17 cellular contexts compared by ENCODE assay signal in genomic region chr12:54475542-54475941, GRCh38. TPM values are rescaled to one million over a fixed set of nuclear protein-coding genes. Genes with fewer than 3 reads are reported as not detected.
DNase-seq lines count a peak whose midpoint lies in the region; ATAC-seq, FAIRE-seq and TF ChIP-seq lines count a peak whose summit lies in the region.
"Had no signal": no experiment of that assay in that cellular context is flagged by ENCODE, and none has a peak within 500 bp of the region (broad histone marks: within the 10 kb centered on the region; RNA-seq: fewer than 3 reads in every experiment).

No MANE protein-coding gene starts in this region.

- H3K27ac Mint-ChIP-seq in nephron progenitor cell = no peak overlapping the region
- H3K27ac Mint-ChIP-seq: CD4-positive, CD25-positive, alpha-beta regulatory T cell; endodermal cell had no signal

- no TSS peak for BruUV-seq in endothelial cell of umbilical vein (replicated peaks; lab: Mats Ljungman, UMichigan)

- H2AFZ ChIP-seq in endothelial cell of umbilical vein (ENCODE audit: low read depth, low read length) = no peak overlapping the region
- H2AFZ ChIP-seq in parathyroid adenoma = peak overlapping the region; percentile 45

- dilution Hi-C loops in endothelial cell of umbilical vein (cut with MboI; ENCODE audit: extremely low pct_ligation_motif_present, low sequenced_read_pairs) = no loop called here

- POLR2A ChIA-PET in endothelial cell of umbilical vein (lab: Charles Lee) = no interaction called here

- H3K9ac ChIP-seq in endothelial cell of umbilical vein (replicated peaks; ENCODE audit: extremely low read depth, insufficient read depth, low read length) = no peak overlapping the region
- no peak overlapping the region for H3K9ac ChIP-seq in parathyroid adenoma

- CTCF ChIA-PET in endothelial cell of umbilical vein (lab: Charles Lee) = interaction anchor here (0.9 to 1.7 kb wide), 4 partner anchors 10 to 121 kb away, joined by 3 to 5 read pairs (median 4); no protein-coding TSS in a partner anchor

- peaks cover 19% of the 10 kb centered on the region for H3K27me3 Mint-ChIP-seq in nephron progenitor cell (ENCODE audit: low read depth, poor library complexity)

- H3K9me3 Mint-ChIP-seq in nephron progenitor cell = no peaks in the 10 kb centered on the region
- H3K9me3 Mint-ChIP-seq: CD4-positive, CD25-positive, alpha-beta regulatory T cell; endodermal cell had no signal

- H3K4me2 ChIP-seq in endothelial cell of umbilical vein (ENCODE audit: insufficient read depth, low read length) (no peak overlapping the region), parathyroid adenoma (ENCODE audit: low read length) (no peak overlapping the region)

- TF ChIP-seq POLR2A in endothelial cell of umbilical vein (IDR thresholded peaks at IDR 0.05; ENCODE audit: low read depth, low read length) = no peak

- no peak overlapping the region for H3K4me3 Mint-ChIP-seq in nephron progenitor cell
- H3K4me3 Mint-ChIP-seq: CD4-positive, CD25-positive, alpha-beta regulatory T cell; endodermal cell had no signal

- H3K27me3 ChIP-seq in endothelial cell of umbilical vein (ENCODE audit: control insufficient read depth in 2 of 2, insufficient read depth in 2 of 2, low read length in 2 of 2) (peaks cover 9 to 32% of the 10 kb centered on the region in 2 experiments), parathyroid adenoma (ENCODE audit: control insufficient read depth, insufficient read depth, low read length) (no peaks in the 10 kb centered on the region)
- H3K27me3 ChIP-seq: tibial artery had no signal

- intact Hi-C loops in endothelial cell of umbilical vein (cut with micrococcal nuclease) = no loop called here

- H3K27ac ChIP-seq in endothelial cell of umbilical vein (ENCODE audit: insufficient read depth, low read depth, low read length) = no peak overlapping the region
- H3K27ac ChIP-seq in parathyroid adenoma = peak overlapping the region; percentile 43
- H3K27ac ChIP-seq: heart right ventricle, tibial artery had no signal

- FAIRE-seq in endothelial cell of umbilical vein (lab: Jason Lieb, UNC) = no peak

- H4K20me1 ChIP-seq in endothelial cell of umbilical vein (replicated peaks; ENCODE audit: control insufficient read depth, extremely low read depth, insufficient read depth, low read length) = no peaks in the 10 kb centered on the region

- DNase-seq in EL = peak; percentile 50
- DNase-seq in MV-4-11 (lab: John Stamatoyannopoulos, UW) = peak; percentile 72
- DNase-seq in endothelial cell of umbilical vein (ENCODE audit: low read depth, low spot score) = no peak
- no peak for DNase-seq in nephron progenitor cell
- DNase-seq in activated gamma-delta T cell (lab: John Stamatoyannopoulos, UW) = no peak
- DNase-seq in dedifferentiated amniotic fluid mesenchymal stem cell (ENCODE audit: extremely low spot score) = no peak
- DNase-seq: activated naive CD4-positive, alpha-beta T cell treated with Interleukin-2 at 50 U/mL for 16 hours; CD4-positive, CD25-positive, alpha-beta regulatory T cell; endodermal cell; heart right ventricle; NCI-H1436 treated with DMSO at 0.1 percent for 48 hours; stimulated activated CD4-positive, alpha-beta T cell treated with anti-CD3 and anti-CD28 coated beads, Interleukin-1b, Interleukin-23, amount 100 ng/mL, for 48 hours; tibial artery had no signal

- H3K4me1 Mint-ChIP-seq in nephron progenitor cell = peaks cover 32% of the 10 kb centered on the region

- H3K79me2 ChIP-seq in endothelial cell of umbilical vein (ENCODE audit: control insufficient read depth, insufficient read depth, low read length) (no peaks in the 10 kb centered on the region), parathyroid adenoma (no peaks in the 10 kb centered on the region)

- no peak overlapping the region for H3K4me3 ChIP-seq in endothelial cell of umbilical vein (replicated peaks in 1 of 3; ENCODE audit: insufficient read depth in 1 of 3, low read depth in 1 of 3, low read length in 3 of 3)
- H3K4me3 ChIP-seq in parathyroid adenoma (ENCODE audit: low read depth, low read length) = no peak overlapping the region
- H3K4me3 ChIP-seq: heart right ventricle, tibial artery had no signal

- H3K36me3 ChIP-seq in endothelial cell of umbilical vein (ENCODE audit: control insufficient read depth in 2 of 2, extremely low read depth in 1 of 2, insufficient read depth in 2 of 2, low read length in 2 of 2) (no peaks in the 10 kb centered on the region), parathyroid adenoma (ENCODE audit: control insufficient read depth, insufficient read depth, low read length) (no peaks in the 10 kb centered on the region)
- H3K36me3 ChIP-seq: heart right ventricle, tibial artery had no signal

- no peak for ATAC-seq in GM19324 (IDR thresholded peaks at IDR 0.05; ENCODE audit: low FRiP score, unreplicated experiment)
- ATAC-seq: heart right ventricle had no signal

- no peaks in the 10 kb centered on the region for H3K9me3 ChIP-seq in endothelial cell of umbilical vein (replicated peaks; ENCODE audit: control insufficient read depth, insufficient read depth, low read length)
- H3K9me3 ChIP-seq in parathyroid adenoma (ENCODE audit: control insufficient read depth, low read length) = no peaks in the 10 kb centered on the region
- H3K9me3 ChIP-seq: heart right ventricle, tibial artery had no signal

- TF ChIP-seq CTCF in endothelial cell of umbilical vein (IDR thresholded peaks at IDR 0.05; ENCODE audit: extremely low read depth in 1 of 2, insufficient read depth in 1 of 2, low read depth in 1 of 2, low read length in 2 of 2) = no peak
- TF ChIP-seq CTCF in parathyroid adenoma (IDR thresholded peaks at IDR 0.05) = no peak
- no peak for TF ChIP-seq CTCF in nephron progenitor cell (IDR thresholded peaks at IDR 0.05)

- no peaks in the 10 kb centered on the region for H3K9me1 ChIP-seq in endothelial cell of umbilical vein (replicated peaks; ENCODE audit: control insufficient read depth, extremely low read depth, insufficient read depth, low read length)

- no peaks in the 10 kb centered on the region for H3K36me3 Mint-ChIP-seq in nephron progenitor cell (ENCODE audit: low read depth)
- H3K36me3 Mint-ChIP-seq: CD4-positive, CD25-positive, alpha-beta regulatory T cell had no signal

- H3K4me1 ChIP-seq in endothelial cell of umbilical vein (ENCODE audit: control insufficient read depth, extremely low read depth, insufficient read depth, low read length) (no peaks in the 10 kb centered on the region), parathyroid adenoma (peaks cover 8% of the 10 kb centered on the region)
- H3K4me1 ChIP-seq: heart right ventricle had no signal

TF ChIP-seq in endothelial cell of umbilical vein, 7 proteins besides CTCF, POLR2A, EP300 and RAD21:
- TF ChIP-seq MAX (IDR thresholded peaks at IDR 0.05; ENCODE audit: insufficient read depth, insufficient read length) (no peak), EZH2 (IDR thresholded peaks at IDR 0.05; ENCODE audit: borderline replicate concordance, low read depth, low read length, severe bottlenecking) (no peak), MYC (IDR thresholded peaks at IDR 0.05; ENCODE audit: low read depth, low read length) (no peak), GATA2 (IDR thresholded peaks at IDR 0.05; ENCODE audit: insufficient read depth, insufficient read length, low read depth, low read length) (no peak), FOS (IDR thresholded peaks at IDR 0.05; ENCODE audit: borderline replicate concordance, insufficient read depth, low read length) (peak; percentile 5), JUN (IDR thresholded peaks at IDR 0.05; ENCODE audit: borderline replicate concordance, insufficient read depth, insufficient read length, low read depth) (no peak), POLR2AphosphoS5 (IDR thresholded peaks at IDR 0.05; ENCODE audit: insufficient read depth, low read depth, low read length) (no peak)

RNA-seq across cellular contexts. Expression of gene GTSF1, which starts 2.1 kb away (rescaled TPM):
- total RNA-seq in endothelial cell of umbilical vein = not detected in 2 replicates
- polyA plus RNA-seq in endothelial cell of umbilical vein = 14.1 and 15.4 TPM in 2 replicates
- 16.9 and 20.1 TPM in 2 replicates for polyA plus RNA-seq in endothelial cell of umbilical vein (2011; cell fraction: cytosol; rRNA removed)
- polyA plus RNA-seq in endothelial cell of umbilical vein (2011; cell fraction: nucleus; rRNA removed) = 8.5 and 10.2 TPM in 2 replicates
- polyA plus RNA-seq in endothelial cell of umbilical vein (2012) = not detected in 2 replicates
- polyA minus RNA-seq in endothelial cell of umbilical vein = 7.6 and 14.7 TPM in 2 replicates
- not detected for polyA minus RNA-seq in endothelial cell of umbilical vein (2011; cell fraction: cytosol; rRNA and poly(A)+ RNA removed)
- polyA minus RNA-seq in endothelial cell of umbilical vein (2011; cell fraction: nucleus; rRNA and poly(A)+ RNA removed) = 3.0 and 5.3 TPM in 2 replicates
- total RNA-seq: cardiac septum, endodermal cell, NCI-H460 had no signal

RNA-seq across cellular contexts. Expression of gene NCKAP1L, which starts 22.0 kb away (rescaled TPM):
- 0.07 and 0.09 TPM in 2 replicates for total RNA-seq in endothelial cell of umbilical vein
- polyA plus RNA-seq in endothelial cell of umbilical vein = 0.13 and 0.17 TPM in 2 replicates
- 0.08 and 0.09 TPM in 2 replicates for polyA plus RNA-seq in endothelial cell of umbilical vein (2011; cell fraction: cytosol; rRNA removed)
- polyA plus RNA-seq in endothelial cell of umbilical vein (2011; cell fraction: nucleus; rRNA removed) = 0.21 and 0.25 TPM in 2 replicates
- 0.08 and 0.12 TPM in 2 replicates for polyA plus RNA-seq in endothelial cell of umbilical vein (2012)
- polyA minus RNA-seq in endothelial cell of umbilical vein = 1.1 and 1.4 TPM in 2 replicates
- polyA minus RNA-seq in endothelial cell of umbilical vein (2011; cell fraction: cytosol; rRNA and poly(A)+ RNA removed) = not detected
- polyA minus RNA-seq in endothelial cell of umbilical vein (2011; cell fraction: nucleus; rRNA and poly(A)+ RNA removed) = 0.05 and 0.58 TPM in 2 replicates
- total RNA-seq: NCI-H460 had no signal

RNA-seq across cellular contexts. Expression of gene ITGA5, which starts 56.5 kb away (rescaled TPM):
- total RNA-seq in endothelial cell of umbilical vein = 938 and 994 TPM in 2 replicates
- polyA plus RNA-seq in endothelial cell of umbilical vein = 657 and 731 TPM in 2 replicates
- 643 and 681 TPM in 2 replicates for polyA plus RNA-seq in endothelial cell of umbilical vein (2011; cell fraction: cytosol; rRNA removed)
- 771 and 889 TPM in 2 replicates for polyA plus RNA-seq in endothelial cell of umbilical vein (2011; cell fraction: nucleus; rRNA removed)
- polyA plus RNA-seq in endothelial cell of umbilical vein (2012) = 879 and 902 TPM in 2 replicates
- polyA minus RNA-seq in endothelial cell of umbilical vein = 914 and 1,135 TPM in 2 replicates
- polyA minus RNA-seq in endothelial cell of umbilical vein (2011; cell fraction: cytosol; rRNA and poly(A)+ RNA removed) = 30.9 TPM
- polyA minus RNA-seq in endothelial cell of umbilical vein (2011; cell fraction: nucleus; rRNA and poly(A)+ RNA removed) = 459 and 500 TPM in 2 replicates

Comparison
In these comparisons a context has a peak if more than half of its experiments do, and no peak if none do; other contexts are left out.
1. DNase-seq: peak in EL (single experiment) and MV-4-11 (single experiment); none in endothelial cell of umbilical vein (single experiment), nephron progenitor cell (single experiment), activated gamma-delta T cell (single experiment) and dedifferentiated amniotic fluid mesenchymal stem cell (single experiment).